Comparison of ENCODE assay signal across 8 cellular contexts in genomic region chr11:72751293-72752087, GRCh38. TPM values are rescaled to one million over a fixed set of nuclear protein-coding genes. Genes with fewer than 3 reads are reported as not detected.
DNase-seq lines count a peak whose midpoint lies in the region; ATAC-seq lines count a peak whose summit lies in the region.

No MANE protein-coding gene starts in this region.

- peak overlapping the region; percentile 84 for H3K4me3 Mint-ChIP-seq in stimulated activated naive CD8-positive, alpha-beta T cell treated with anti-CD3 and anti-CD28 coated beads, Interleukin-15, Interleukin-2, amounts not matched to agents 100 ng/mL and 50 ng/mL, for 24 hours
- H3K4me3 Mint-ChIP-seq in activated T-helper 17 cell treated with anti-CD3 and anti-CD28 coated beads, Interleukin-2, amount 50 U/mL, for 72 hours = peak overlapping the region; percentile 99

- H3K9ac ChIP-seq in iPS-18a (ENCODE audit: low read length) = peak overlapping the region; percentile 76

- peak overlapping the region; percentile 72 for H3K27ac Mint-ChIP-seq in stimulated activated naive CD8-positive, alpha-beta T cell treated with anti-CD3 and anti-CD28 coated beads, Interleukin-15, Interleukin-2, amounts not matched to agents 100 ng/mL and 50 ng/mL, for 24 hours
- peak overlapping the region; percentile 97 for H3K27ac Mint-ChIP-seq in activated T-helper 17 cell treated with anti-CD3 and anti-CD28 coated beads, Interleukin-2, amount 50 U/mL, for 72 hours

- H3K36me3 ChIP-seq in iPS-18a (ENCODE audit: control insufficient read depth, low read depth, low read length) = no peaks in the 10 kb centered on the region

- H3K36me3 Mint-ChIP-seq in stimulated activated naive CD8-positive, alpha-beta T cell treated with anti-CD3 and anti-CD28 coated beads, Interleukin-15, Interleukin-2, amounts not matched to agents 100 ng/mL and 50 ng/mL, for 24 hours (ENCODE audit: low read depth) = peaks cover 6% of the 10 kb centered on the region
- no peaks in the 10 kb centered on the region for H3K36me3 Mint-ChIP-seq in activated T-helper 17 cell treated with anti-CD3 and anti-CD28 coated beads, Interleukin-2, amount 50 U/mL, for 72 hours (ENCODE audit: low read depth)

- no peaks in the 10 kb centered on the region for H3K27me3 ChIP-seq in iPS-18a (ENCODE audit: control insufficient read depth, insufficient read depth, low read length)

- DNase-seq in stimulated activated naive CD8-positive, alpha-beta T cell treated with anti-CD3 and anti-CD28 coated beads, Interleukin-15, Interleukin-2, amounts not matched to agents 100 U/mL and 50 U/mL, for 24 hours = no peak
- DNase-seq in NCI-H2227 treated with DMSO at 0.1 percent for 48 hours (lab: John Stamatoyannopoulos, UW) (no peak), middle frontal gyrus (ENCODE audit: extremely low spot score, low spot score) (no peak)

- H3K9me3 Mint-ChIP-seq in stimulated activated naive CD8-positive, alpha-beta T cell treated with anti-CD3 and anti-CD28 coated beads, Interleukin-15, Interleukin-2, amounts not matched to agents 100 ng/mL and 50 ng/mL, for 24 hours = no peaks in the 10 kb centered on the region
- no peaks in the 10 kb centered on the region for H3K9me3 Mint-ChIP-seq in activated T-helper 17 cell treated with anti-CD3 and anti-CD28 coated beads, Interleukin-2, amount 50 U/mL, for 72 hours

- no peak for ATAC-seq in stimulated activated naive CD8-positive, alpha-beta T cell treated with anti-CD3 and anti-CD28 coated beads, Interleukin-15, Interleukin-2, amounts not matched to agents 100 U/mL and 50 U/mL, for 24 hours
- ATAC-seq in activated T-helper 17 cell treated with anti-CD3 and anti-CD28 coated beads, Interleukin-2, amount 50 U/mL, for 72 hours (replicated peaks) = peak; percentile 1
- ATAC-seq in GM21367 (IDR thresholded peaks at IDR 0.05; ENCODE audit: unreplicated experiment) = no peak

- no peaks in the 10 kb centered on the region for H3K27me3 Mint-ChIP-seq in stimulated activated naive CD8-positive, alpha-beta T cell treated with anti-CD3 and anti-CD28 coated beads, Interleukin-15, Interleukin-2, amounts not matched to agents 100 ng/mL and 50 ng/mL, for 24 hours
- H3K27me3 Mint-ChIP-seq in activated T-helper 17 cell treated with anti-CD3 and anti-CD28 coated beads, Interleukin-2, amount 50 U/mL, for 72 hours = no peaks in the 10 kb centered on the region

- H3K4me3 ChIP-seq in iPS-18a (ENCODE audit: low read length) = peak overlapping the region; percentile 73

- H3K27ac ChIP-seq in iPS-18a (ENCODE audit: low read length) = peak overlapping the region; percentile 24
- peak overlapping the region; percentile 81 for H3K27ac ChIP-seq in temporal lobe (ENCODE audit: low read depth, low read length)

- H3K9me3 ChIP-seq in iPS-18a (ENCODE audit: control insufficient read depth, low read depth, low read length) = no peaks in the 10 kb centered on the region

- H3K4me1 Mint-ChIP-seq in stimulated activated naive CD8-positive, alpha-beta T cell treated with anti-CD3 and anti-CD28 coated beads, Interleukin-15, Interleukin-2, amounts not matched to agents 100 ng/mL and 50 ng/mL, for 24 hours (ENCODE audit: low read depth) = peaks cover 40% of the 10 kb centered on the region
- peaks cover 20% of the 10 kb centered on the region for H3K4me1 Mint-ChIP-seq in activated T-helper 17 cell treated with anti-CD3 and anti-CD28 coated beads, Interleukin-2, amount 50 U/mL, for 72 hours

- H3K4me1 ChIP-seq in iPS-18a (ENCODE audit: control insufficient read depth, low read depth, low read length) = peaks cover 6% of the 10 kb centered on the region

RNA-seq across cellular contexts. Expression of gene ARAP1, which starts 0.7 kb away (rescaled TPM):
- 100 to 1,000 TPM in 1 of 2 donors, 10 to 100 TPM in 1; 98.0 to 216 TPM for total RNA-seq in activated T-helper 17 cell treated with anti-CD3 and anti-CD28 coated beads, Interleukin-2, amount 50 U/mL, for 72 hours
- total RNA-seq in temporal lobe = 30.0 TPM

RNA-seq across cellular contexts. Expression of gene STARD10, which starts 42.4 kb away (rescaled TPM):
- 10 to 100 TPM in 1 of 2 donors, 1 to 10 TPM in 1; 7.7 to 16.4 TPM for total RNA-seq in activated T-helper 17 cell treated with anti-CD3 and anti-CD28 coated beads, Interleukin-2, amount 50 U/mL, for 72 hours
- 18.9 TPM for total RNA-seq in temporal lobe
